In genomic region chr19:1849132-1849474, GRCh38 we compare ENCODE assay signal across 8 cellular contexts. TPM values are rescaled to one million over a fixed set of nuclear protein-coding genes. Genes with fewer than 3 reads are reported as not detected.
DNase-seq lines count a peak whose midpoint lies in the region; ATAC-seq and TF ChIP-seq lines count a peak whose summit lies in the region.

No MANE protein-coding gene starts in this region.

- H3K4me1 ChIP-seq in Panc1 (ENCODE audit: control insufficient read depth, insufficient read depth, low read length): peaks cover 41% of the 10 kb centered on the region

- peaks cover 67% of the 10 kb centered on the region for H3K4me1 Mint-ChIP-seq in dendritic cell treated with granulocyte-macrophage colony-stimulating factor and Interleukin-4, amounts not matched to agents 40 ng/mL and 50 ng/mL, for 4 days (ENCODE audit: low read depth)
- H3K4me1 Mint-ChIP-seq in progenitor cell of endocrine pancreas (ENCODE audit: low read depth): peaks cover 12% of the 10 kb centered on the region

- BruUV-seq in Panc1 (replicated peaks; lab: Mats Ljungman, UMichigan): no TSS peak

- CTCF ChIA-PET in Panc1 (lab: Charles Lee): no interaction called here

- intact Hi-C loops in Panc1 (cut with micrococcal nuclease; ENCODE audit: unreplicated experiment): no loop called here
- intact Hi-C loops in dendritic cell treated with granulocyte-macrophage colony-stimulating factor and Interleukin-4, amounts not matched to agents 40 ng/mL and 50 ng/mL, for 4 days (cut with micrococcal nuclease): no loop called here

- H3K4me3 Mint-ChIP-seq in dendritic cell treated with granulocyte-macrophage colony-stimulating factor and Interleukin-4, amounts not matched to agents 40 ng/mL and 50 ng/mL, for 4 days: no peak overlapping the region
- peak overlapping the region; percentile 65 for H3K4me3 Mint-ChIP-seq in progenitor cell of endocrine pancreas (ENCODE audit: low read depth)

- in situ Hi-C loops in Panc1 (cut with HindIII; ENCODE audit: low pct_unique_long_range_greater_than_20kb, low sequenced_read_pairs): no loop called here

- peaks cover 4% of the 10 kb centered on the region for H3K27me3 Mint-ChIP-seq in dendritic cell treated with granulocyte-macrophage colony-stimulating factor and Interleukin-4, amounts not matched to agents 40 ng/mL and 50 ng/mL, for 4 days
- no peaks in the 10 kb centered on the region for H3K27me3 Mint-ChIP-seq in progenitor cell of endocrine pancreas

- peaks cover 73% of the 10 kb centered on the region for H3K36me3 Mint-ChIP-seq in dendritic cell treated with granulocyte-macrophage colony-stimulating factor and Interleukin-4, amounts not matched to agents 40 ng/mL and 50 ng/mL, for 4 days (ENCODE audit: low read depth)
- H3K36me3 Mint-ChIP-seq in progenitor cell of endocrine pancreas (ENCODE audit: insufficient read depth): peaks cover 1% of the 10 kb centered on the region

- H3K27me3 ChIP-seq in Panc1 (ENCODE audit: control insufficient read depth, insufficient read depth, low read length): no peaks in the 10 kb centered on the region

- no peak for DNase-seq in GM12865 (ENCODE audit: low read depth)
- DNase-seq in Panc1 (ENCODE audit: low read depth, low spot score): no peak
- no peak for DNase-seq in progenitor cell of endocrine pancreas (ENCODE audit: low spot score, unreplicated experiment)
- no peak for DNase-seq in GF-D8 (lab: John Stamatoyannopoulos, UW)
- DNase-seq in SW480 (ENCODE audit: low spot score): no peak

- H3K9me3 ChIP-seq in Panc1 (ENCODE audit: control insufficient read depth, insufficient read depth, low read depth, low read length): no peaks in the 10 kb centered on the region

- peaks cover 6% of the 10 kb centered on the region; the same call in 1 of the 2 replicates for H3K36me3 ChIP-seq in Panc1 (ENCODE audit: control insufficient read depth, insufficient read depth, low read length)

- H3K27ac Mint-ChIP-seq in dendritic cell treated with granulocyte-macrophage colony-stimulating factor and Interleukin-4, amounts not matched to agents 40 ng/mL and 50 ng/mL, for 4 days: peak overlapping the region; percentile 93
- H3K27ac Mint-ChIP-seq in progenitor cell of endocrine pancreas: peak overlapping the region; percentile 94

- H3K9me3 Mint-ChIP-seq in dendritic cell treated with granulocyte-macrophage colony-stimulating factor and Interleukin-4, amounts not matched to agents 40 ng/mL and 50 ng/mL, for 4 days: no peaks in the 10 kb centered on the region
- H3K9me3 Mint-ChIP-seq in progenitor cell of endocrine pancreas (ENCODE audit: low read depth): no peaks in the 10 kb centered on the region

- ATAC-seq in Panc1 (no peak), HG03097 (IDR thresholded peaks at IDR 0.05; ENCODE audit: low FRiP score, unreplicated experiment) (no peak), GM21515 (IDR thresholded peaks at IDR 0.05; ENCODE audit: unreplicated experiment) (no peak)

- POLR2A ChIA-PET in Panc1 (lab: Charles Lee): no interaction called here

- peak overlapping the region; percentile 49; the same call in 1 of the 2 replicates for H3K27ac ChIP-seq in Panc1 (ENCODE audit: low read length)

- H3K4me3 ChIP-seq in GM12865 (ENCODE audit: low read depth, low read length) (peak overlapping the region; percentile 43; the same call in 1 of the 2 replicates), Panc1 (ENCODE audit: low read depth in 2 of 2, low read length in 2 of 2) (peak overlapping the region; percentile 80 to 84; a peak in 2 of 4 replicates)

- TF ChIP-seq CTCF in GM12865 (IDR thresholded peaks at IDR 0.05; ENCODE audit: insufficient read depth, low read depth, low read length, missing control alignments): no peak
- TF ChIP-seq CTCF in Panc1 (IDR thresholded peaks at IDR 0.05): no peak
- no peak for TF ChIP-seq CTCF in progenitor cell of endocrine pancreas (IDR thresholded peaks at IDR 0.05; ENCODE audit: unreplicated experiment)

RNA-seq across cellular contexts. Expression of gene REXO1, which starts 0.8 kb away (rescaled TPM):
- total RNA-seq in Panc1 (2021; ENCODE audit: unreplicated experiment): 52.1 TPM
- 66.2 TPM for polyA plus RNA-seq in Panc1 (2012; ENCODE audit: insufficient read length)
- total RNA-seq in progenitor cell of endocrine pancreas: 42.8 and 44.6 TPM in 2 replicates

RNA-seq across cellular contexts. Expression of gene KLF16, which starts 14.3 kb away (rescaled TPM):
- 79.3 TPM for total RNA-seq in Panc1 (2021; ENCODE audit: unreplicated experiment)
- polyA plus RNA-seq in Panc1 (2012; ENCODE audit: insufficient read length): 74.5 TPM
- total RNA-seq in progenitor cell of endocrine pancreas: 13.2 and 13.5 TPM in 2 replicates

RNA-seq across cellular contexts. Expression of gene ABHD17A, which starts 36.2 kb away (rescaled TPM):
- 57.1 TPM for total RNA-seq in Panc1 (2021; ENCODE audit: unreplicated experiment)
- 92.3 TPM for polyA plus RNA-seq in Panc1 (2012; ENCODE audit: insufficient read length)
- total RNA-seq in progenitor cell of endocrine pancreas: 46.5 and 48.8 TPM in 2 replicates

RNA-seq across cellular contexts. Expression of gene ATP8B3, which starts 37.0 kb away (rescaled TPM):
- total RNA-seq in Panc1 (2021; ENCODE audit: unreplicated experiment) (67.7 TPM), progenitor cell of endocrine pancreas (3.7 and 4.1 TPM in 2 replicates)
- 30.0 TPM for polyA plus RNA-seq in Panc1 (2012; ENCODE audit: insufficient read length)

RNA-seq across cellular contexts. Expression of gene ADAT3, which starts 56.1 kb away (rescaled TPM):
- total RNA-seq in Panc1 (2021; ENCODE audit: unreplicated experiment): 8.9 TPM
- polyA plus RNA-seq in Panc1 (2012; ENCODE audit: insufficient read length): 8.5 TPM
- total RNA-seq in progenitor cell of endocrine pancreas: 14.1 and 16.2 TPM in 2 replicates
